8 cellular contexts compared by ENCODE assay signal in genomic region chrX:12950851-12951589, GRCh38. TPM values are rescaled to one million over a fixed set of nuclear protein-coding genes. Genes with fewer than 3 reads are reported as not detected.
DNase-seq lines count a peak whose midpoint lies in the region; ATAC-seq and TF ChIP-seq lines count a peak whose summit lies in the region.

No MANE protein-coding gene starts in this region.

- peak overlapping the region; percentile 40 for H3K27ac ChIP-seq in angular gyrus (ENCODE audit: low read depth, low read length)

- in situ Hi-C loops in SK-MEL-5 (cut with HindIII; ENCODE audit: low pct_unique_long_range_greater_than_20kb, low sequenced_read_pairs): no loop called here

- peak; percentile 47 for TF ChIP-seq CTCF in kidney epithelial cell (IDR thresholded peaks at IDR 0.05; ENCODE audit: insufficient read depth, low read length, poor library complexity, severe bottlenecking)

- DNase-seq in A172 (ENCODE audit: low spot score): peak; percentile 89
- peak; percentile 19 for DNase-seq in SK-MEL-5 (ENCODE audit: low read depth, low spot score)
- DNase-seq in kidney epithelial cell (ENCODE audit: low read depth): no peak
- peak; percentile 73 for DNase-seq in stimulated activated naive CD8-positive, alpha-beta T cell treated with anti-CD3 and anti-CD28 coated beads, Interleukin-15, Interleukin-2, amounts not matched to agents 100 U/mL and 50 U/mL, for 24 hours
- no peak for DNase-seq in T1000 (lab: John Stamatoyannopoulos, UW)

- peak; percentile 36 for ATAC-seq in GM18870 (IDR thresholded peaks at IDR 0.05; ENCODE audit: unreplicated experiment)
- peak; percentile 40 for ATAC-seq in HG03064 (IDR thresholded peaks at IDR 0.05; ENCODE audit: low read depth, unreplicated experiment)
- ATAC-seq in stimulated activated naive CD8-positive, alpha-beta T cell treated with anti-CD3 and anti-CD28 coated beads, Interleukin-15, Interleukin-2, amounts not matched to agents 100 U/mL and 50 U/mL, for 24 hours: peak; percentile 75

- no peaks in the 10 kb centered on the region for H3K27me3 ChIP-seq in kidney epithelial cell (ENCODE audit: control insufficient read depth, insufficient read depth, low read length)

- no peaks in the 10 kb centered on the region for H3K36me3 ChIP-seq in kidney epithelial cell (ENCODE audit: control insufficient read depth, insufficient read depth, low read length)

- H3K4me3 ChIP-seq in kidney epithelial cell (ENCODE audit: low read depth, low read length): no peak overlapping the region

RNA-seq across cellular contexts. Expression of gene TMSB4X, which starts 23.9 kb away (rescaled TPM):
- total RNA-seq in A172 (2014; rRNA removed; shearing (Covaris generic)): 16,491 and 16,946 TPM in 2 replicates
- not detected in 2 replicates for total RNA-seq in SK-MEL-5 (2014; rRNA removed; shearing (Covaris generic))
- polyA plus RNA-seq in SK-MEL-5 (2015; cell fraction: cytosol; rRNA removed): 0.05 TPM in 1 of 2 replicates, not detected in the other
- not detected in 2 replicates for polyA plus RNA-seq in SK-MEL-5 (2015; cell fraction: nucleus; rRNA removed)
- 2,437 and 3,601 TPM in 2 replicates for total RNA-seq in kidney epithelial cell

RNA-seq across cellular contexts. Expression of gene TLR8, which starts 44.6 kb away (rescaled TPM):
- total RNA-seq in A172 (2014; rRNA removed; shearing (Covaris generic)): not detected in 2 replicates
- total RNA-seq in SK-MEL-5 (2014; rRNA removed; shearing (Covaris generic)): not detected in 2 replicates
- polyA plus RNA-seq in SK-MEL-5 (2015; cell fraction: cytosol; rRNA removed): not detected in 2 replicates
- not detected in 2 replicates for polyA plus RNA-seq in SK-MEL-5 (2015; cell fraction: nucleus; rRNA removed)
- not detected in 2 replicates for total RNA-seq in kidney epithelial cell

Comparison
In these comparisons a context has a peak if more than half of its experiments do, and no peak if none do; other contexts are left out.
1. DNase-seq: peak in A172 (single experiment), SK-MEL-5 (single experiment) and stimulated activated naive CD8-positive, alpha-beta T cell treated with anti-CD3 and anti-CD28 coated beads, Interleukin-15, Interleukin-2, amounts not matched to agents 100 U/mL and 50 U/mL, for 24 hours (single experiment); none in kidney epithelial cell (single experiment) and T1000 (single experiment).
2. RNA of gene TMSB4X, which starts 23.9 kb away (total RNA-seq): 16,491 to 16,946 TPM in A172 and 2,437 to 3,601 TPM in kidney epithelial cell; not detected in SK-MEL-5; every median in the first group is over 1,000 times any median in the second.
3. Peak in every context shown above with its lines, with median percentiles within 50 percentile points of each other: ATAC-seq.